8 cellular contexts compared by ENCODE assay signal in genomic region chr12:1795785-1796514, GRCh38. TPM values are rescaled to one million over a fixed set of nuclear protein-coding genes. Genes with fewer than 3 reads are reported as not detected.
A peak's percentile ranks its signal among the peaks of the same experiment; 100 is the strongest.
DNase-seq lines count a peak whose midpoint lies in the region; ATAC-seq and TF ChIP-seq lines count a peak whose summit lies in the region.

No MANE protein-coding gene starts in this region.

- in situ Hi-C loops in GM13977 (cut with MboI; ENCODE audit: low pct_unique_long_range_greater_than_20kb, low sequenced_read_pairs, unreplicated experiment) = no loop called here

- DNase-seq in GM13977 (ENCODE audit: low spot score) (peak; percentile 97), NCI-H1105 (lab: John Stamatoyannopoulos, UW) (peak; percentile 68), T-helper 17 cell (peak; percentile 93 to 97 (median 96)), amygdala (lab: John Stamatoyannopoulos, UW) (peak in 55 of 56 donors; percentile 33 to 92 (median 81)), right atrium auricular region (ENCODE audit: low spot score) (peak; percentile 90), renal cortical epithelial cell (ENCODE audit: low read depth) (peak; percentile 67), aorta (peak; percentile 97 to 98)

- no peaks in the 10 kb centered on the region for H3K36me3 Mint-ChIP-seq in T-helper 17 cell (ENCODE audit: low read depth)

- H3K27me3 Mint-ChIP-seq in T-helper 17 cell = no peaks in the 10 kb centered on the region

- peak; percentile 98 for TF ChIP-seq CTCF in GM13977 (IDR thresholded peaks at IDR 0.05; ENCODE audit: extremely low read depth, insufficient read depth, missing control alignments)
- peak; percentile 96 to 99 for TF ChIP-seq CTCF in right atrium auricular region (IDR thresholded peaks at IDR 0.05)

- peaks cover 0 to 33% of the 10 kb centered on the region in 2 donors for H3K4me1 ChIP-seq in right atrium auricular region
- H3K4me1 ChIP-seq in aorta (ENCODE audit: control insufficient read depth in 1 of 2, insufficient read depth in 2 of 2, low read length in 2 of 2) = no peaks in the 10 kb centered on the region

- ATAC-seq in HG02623 (IDR thresholded peaks at IDR 0.05; ENCODE audit: unreplicated experiment) (peak; percentile 84), T-helper 17 cell (peak; percentile 97), aorta (ENCODE audit: low FRiP score) (peak; percentile 96)

- H3K36me3 ChIP-seq in right atrium auricular region (no peaks in the 10 kb centered on the region), aorta (ENCODE audit: control insufficient read depth in 1 of 2, insufficient read depth in 2 of 2, low read length in 1 of 2) (no peaks in the 10 kb centered on the region)

- intact Hi-C loops in aorta (cut with DNase I) = loop anchor here (1.0 to 10.0 kb wide), 5 partner anchors 144 to 789 kb away; no protein-coding TSS in a partner anchor

- H3K27me3 ChIP-seq in right atrium auricular region = no peaks in the 10 kb centered on the region
- H3K27me3 ChIP-seq in aorta (ENCODE audit: control insufficient read depth in 1 of 2, insufficient read depth in 2 of 2, low read length in 1 of 2) = no peaks in the 10 kb centered on the region

- H3K4me3 ChIP-seq in right atrium auricular region (peak overlapping the region; percentile 40 to 64), aorta (ENCODE audit: low read length in 2 of 2) (peak overlapping the region; percentile 29)

- no peaks in the 10 kb centered on the region for H3K9me3 ChIP-seq in T-helper 17 cell (ENCODE audit: control insufficient read depth, low read length, poor library complexity, severe bottlenecking)
- no peaks in the 10 kb centered on the region for H3K9me3 ChIP-seq in right atrium auricular region
- H3K9me3 ChIP-seq in aorta (ENCODE audit: control insufficient read depth, low read length) = no peaks in the 10 kb centered on the region

- WGBS in aorta, 2 donors = 2 to 5% methylated on average over 32 to 45 of the region's 45 CpGs

- H3K4me1 Mint-ChIP-seq in T-helper 17 cell = peaks cover 25% of the 10 kb centered on the region

- H3K27ac ChIP-seq in right atrium auricular region = peak overlapping the region; percentile 77 to 82
- H3K27ac ChIP-seq in aorta (ENCODE audit: low read depth in 1 of 2, low read length in 2 of 2) = no peak overlapping the region

- peak overlapping the region; percentile 87 for H3K4me3 Mint-ChIP-seq in T-helper 17 cell

- peak overlapping the region; percentile 27 for H3K27ac Mint-ChIP-seq in T-helper 17 cell

RNA-seq across cellular contexts. Expression of gene LRTM2, which starts 24.4 kb away (rescaled TPM):
- total RNA-seq in T-helper 17 cell (not detected), right atrium auricular region (not detected), renal cortical epithelial cell (not detected in 2 replicates), aorta (not detected)
- polyA plus RNA-seq in aorta = not detected

Comparison
In these comparisons a context has a peak if more than half of its experiments do, and no peak if none do; other contexts are left out.
1. H3K27ac ChIP-seq: peak in right atrium auricular region (2 of 2); none in aorta (0 of 2).
2. Peak in every context shown above with its lines, with median percentiles within 50 percentile points of each other: DNase-seq and ATAC-seq.